Comparison of ENCODE assay signal across 9 cellular contexts in genomic region chr9:7976167-7976755, GRCh38.
DNase-seq lines count a peak whose midpoint lies in the region; ATAC-seq and TF ChIP-seq lines count a peak whose summit lies in the region.
"Had no signal": no experiment of that assay in that cellular context is flagged by ENCODE, and none has a peak within 500 bp of the region (broad histone marks: within the 10 kb centered on the region; RNA-seq: fewer than 3 reads in every experiment).

No MANE protein-coding gene starts in this region.

- H3K36me3 ChIP-seq in hepatocyte (replicated peaks; ENCODE audit: insufficient read depth, low read depth) (no peaks in the 10 kb centered on the region), stomach (no peaks in the 10 kb centered on the region)

- H4K20me1 ChIP-seq in hepatocyte (ENCODE audit: insufficient read depth, poor library complexity, severe bottlenecking): no peaks in the 10 kb centered on the region

- no peak overlapping the region for H3K4me2 ChIP-seq in hepatocyte
- H3K4me2 ChIP-seq: A549 had no signal

- DNase-seq in activated CD4-positive, CD25-positive, alpha-beta regulatory T cell treated with anti-CD3 and anti-CD28 coated beads, Interleukin-2, amount 50 U/mL, for 16 hours (ENCODE audit: low read depth, low spot score): peak; percentile 25
- DNase-seq in activated CD4-positive, CD25-positive, alpha-beta regulatory T cell treated with anti-CD3 and anti-CD28 coated beads, Interleukin-2, amount 50 U/mL, for 72 hours: no peak
- peak; percentile 26 for DNase-seq in T follicular helper cell (ENCODE audit: low read depth)
- DNase-seq in epithelial cell of proximal tubule (ENCODE audit: low read depth): peak; percentile 13
- DNase-seq in stimulated activated naive CD8-positive, alpha-beta T cell treated with anti-CD3 and anti-CD28 coated beads, Interleukin-15, amount 100 ng/mL, for 72 hours: peak; percentile 62 to 75
- DNase-seq in hepatocyte (ENCODE audit: low spot score): no peak
- no peak for DNase-seq in stomach

- no peaks in the 10 kb centered on the region for H3K27me3 Mint-ChIP-seq in stimulated activated naive CD8-positive, alpha-beta T cell treated with anti-CD3 and anti-CD28 coated beads, Interleukin-15, amount 100 ng/mL, for 72 hours

- peaks cover 75% of the 10 kb centered on the region for H3K4me1 Mint-ChIP-seq in stimulated activated naive CD8-positive, alpha-beta T cell treated with anti-CD3 and anti-CD28 coated beads, Interleukin-15, amount 100 ng/mL, for 72 hours

- H3K27ac ChIP-seq in hepatocyte: no peak overlapping the region
- H3K27ac ChIP-seq in stomach: peak overlapping the region in 1 of 5 donors; percentile 32
- H3K27ac ChIP-seq: A549 had no signal

- no peak overlapping the region for H3K4me3 ChIP-seq in epithelial cell of proximal tubule (ENCODE audit: low read depth, low read length)
- H3K4me3 ChIP-seq in hepatocyte: no peak overlapping the region
- no peak overlapping the region for H3K4me3 ChIP-seq in stomach
- H3K4me3 ChIP-seq: A549 had no signal

- H3K9me3 ChIP-seq in hepatocyte (ENCODE audit: low read depth) (no peaks in the 10 kb centered on the region), stomach (no peaks in the 10 kb centered on the region)
- H3K9me3 ChIP-seq: A549 had no signal

- no peak for TF ChIP-seq POLR2A in stomach (IDR thresholded peaks at IDR 0.05)

- peak overlapping the region; percentile 59 to 91 for H3K27ac Mint-ChIP-seq in stimulated activated naive CD8-positive, alpha-beta T cell treated with anti-CD3 and anti-CD28 coated beads, Interleukin-15, amount 100 ng/mL, for 72 hours

- H3K4me1 ChIP-seq in hepatocyte (ENCODE audit: insufficient read depth): no peaks in the 10 kb centered on the region
- peaks cover 0 to 34% (median 5%) of the 10 kb centered on the region in 4 donors for H3K4me1 ChIP-seq in stomach
- H3K4me1 ChIP-seq: A549 had no signal

- intact Hi-C loops in stomach (cut with DNase I; ENCODE audit: low total_unique reads): no loop called here

- no peak overlapping the region for H2AFZ ChIP-seq in hepatocyte

- no peaks in the 10 kb centered on the region for H3K9me2 ChIP-seq in hepatocyte (replicated peaks; ENCODE audit: insufficient read depth)

- TF ChIP-seq CTCF in epithelial cell of proximal tubule (conservative IDR thresholded peaks at IDR 0.05; ENCODE audit: low read depth, low read length) (no peak), hepatocyte (IDR thresholded peaks at IDR 0.05; ENCODE audit: poor library complexity) (no peak), stomach (IDR thresholded peaks at IDR 0.05) (no peak)

- no peak for TF ChIP-seq EP300 in stomach (IDR thresholded peaks at IDR 0.05)

- H3K27me3 ChIP-seq in hepatocyte (no peaks in the 10 kb centered on the region), stomach (no peaks in the 10 kb centered on the region)

- no peaks in the 10 kb centered on the region for H3K79me2 ChIP-seq in hepatocyte

- H3K4me3 Mint-ChIP-seq in stimulated activated naive CD8-positive, alpha-beta T cell treated with anti-CD3 and anti-CD28 coated beads, Interleukin-15, amount 100 ng/mL, for 72 hours: peak overlapping the region; percentile 21 to 38

- no peaks in the 10 kb centered on the region for H3K9me3 Mint-ChIP-seq in stimulated activated naive CD8-positive, alpha-beta T cell treated with anti-CD3 and anti-CD28 coated beads, Interleukin-15, amount 100 ng/mL, for 72 hours

- 57% methylated on average over 4 of the region's 4 CpGs for WGBS in hepatocyte (ENCODE audit: low lambda C conversion rate, missing lambda C conversion rate)
- 52 to 67% (median 60%) methylated on average over 4 of the region's 4 CpGs for WGBS in stomach, 5 donors

- peak; percentile 98 for ATAC-seq in HG03066 (IDR thresholded peaks at IDR 0.05; ENCODE audit: low read depth, unreplicated experiment)
- ATAC-seq in stimulated activated naive CD8-positive, alpha-beta T cell treated with anti-CD3 and anti-CD28 coated beads, Interleukin-15, amount 100 ng/mL, for 72 hours: peak; percentile 99
- ATAC-seq: A549 had no signal

Comparison
In these comparisons a context has a peak if more than half of its experiments do, and no peak if none do; other contexts are left out.
1. DNase-seq: peak in activated CD4-positive, CD25-positive, alpha-beta regulatory T cell treated with anti-CD3 and anti-CD28 coated beads, Interleukin-2, amount 50 U/mL, for 16 hours (single experiment), T follicular helper cell (single experiment), epithelial cell of proximal tubule (single experiment) and stimulated activated naive CD8-positive, alpha-beta T cell treated with anti-CD3 and anti-CD28 coated beads, Interleukin-15, amount 100 ng/mL, for 72 hours (2 of 2); none in activated CD4-positive, CD25-positive, alpha-beta regulatory T cell treated with anti-CD3 and anti-CD28 coated beads, Interleukin-2, amount 50 U/mL, for 72 hours (single experiment), hepatocyte (single experiment) and stomach (single experiment).